ENCODE assay signal across 27 cellular contexts in the genomic region with DNA sequence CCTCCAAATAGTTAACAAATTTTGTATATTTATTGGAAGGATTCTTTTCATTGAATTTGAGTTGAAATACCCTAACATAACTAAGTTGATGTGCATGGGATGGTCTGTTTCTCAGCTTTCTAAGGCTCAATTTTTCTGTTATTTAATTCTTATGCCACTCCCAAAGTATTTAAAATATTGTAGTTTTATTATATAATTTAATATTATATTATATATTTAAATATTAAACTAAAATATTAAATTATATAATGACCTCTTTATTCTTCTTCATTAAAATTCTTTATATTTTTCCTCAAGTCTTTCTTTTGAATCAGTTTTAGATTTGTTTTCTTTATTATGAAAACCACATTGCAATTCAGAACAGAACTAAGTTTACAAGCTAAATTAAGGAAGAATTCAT.
"Had no signal": no experiment of that assay in that cellular context is flagged by ENCODE, and none has a peak within 500 bp of the region (broad histone marks: within the 10 kb centered on the region; RNA-seq: fewer than 3 reads in every experiment).

No MANE protein-coding gene starts in this region.

- H3K36me3 Mint-ChIP-seq: naive thymus-derived CD8-positive, alpha-beta T cell; stimulated activated memory B cell treated with anti-CD40 and anti-IgM and Interleukin-4, amounts not matched to agents 10 μg/mL and 1 μg/mL and 100 μg/mL, for 72 hours; type B pancreatic cell had no signal

- DNase-seq: hippocampal formation; left colon; left lung; lower lobe of right lung; mammary epithelial cell; mesenchymal stem cell; naive thymus-derived CD8-positive, alpha-beta T cell; nucleus accumbens; pancreas; posterior cingulate gyrus; retina; right cardiac atrium; spleen; stimulated activated CD4-positive, alpha-beta T cell treated with anti-CD3 and anti-CD28 coated beads, Interleukin-4, amount 100 ng/mL, for 24 hours; stimulated activated naive CD4-positive, alpha-beta T cell treated with Interleukin-2 at 50 U/mL for 16 hours; stimulated activated naive CD8-positive, alpha-beta T cell treated with anti-CD3 and anti-CD28 coated beads, Interleukin-15, amount 100 ng/mL, for 72 hours; substantia nigra; uterus had no signal

- H3K27me3 Mint-ChIP-seq: naive thymus-derived CD8-positive, alpha-beta T cell; stimulated activated memory B cell treated with anti-CD40 and anti-IgM and Interleukin-4, amounts not matched to agents 10 μg/mL and 1 μg/mL and 100 μg/mL, for 72 hours; stimulated activated naive CD8-positive, alpha-beta T cell treated with anti-CD3 and anti-CD28 coated beads, Interleukin-15, amount 100 ng/mL, for 72 hours; type B pancreatic cell had no signal

- H3K36me3 ChIP-seq: left lung, lower lobe of right lung, pancreas, prostate gland, spleen, tibial nerve, uterus had no signal

- H3K4me1 Mint-ChIP-seq: naive thymus-derived CD8-positive, alpha-beta T cell; nephron; neural crest cell; stimulated activated naive CD8-positive, alpha-beta T cell treated with anti-CD3 and anti-CD28 coated beads, Interleukin-15, amount 100 ng/mL, for 72 hours had no signal

- H3K27ac Mint-ChIP-seq: naive thymus-derived CD8-positive, alpha-beta T cell; nephron; stimulated activated memory B cell treated with anti-CD40 and anti-IgM and Interleukin-4, amounts not matched to agents 10 μg/mL and 1 μg/mL and 100 μg/mL, for 72 hours; stimulated activated naive CD8-positive, alpha-beta T cell treated with anti-CD3 and anti-CD28 coated beads, Interleukin-15, amount 100 ng/mL, for 72 hours; type B pancreatic cell had no signal

- H3K4me1 ChIP-seq: left lung, lower lobe of right lung, pancreas, prostate gland, spleen, tibial nerve, uterus had no signal

- ATAC-seq: left colon; left lung; lower lobe of right lung; naive thymus-derived CD8-positive, alpha-beta T cell; pancreas; right cardiac atrium; sciatic nerve; stimulated activated memory B cell treated with anti-CD40 and anti-IgM and Interleukin-4, amounts not matched to agents 10 μg/mL and 1 μg/mL and 100 μg/mL, for 72 hours; stimulated activated naive CD8-positive, alpha-beta T cell treated with anti-CD3 and anti-CD28 coated beads, Interleukin-15, amount 100 ng/mL, for 72 hours had no signal

- H3K27ac ChIP-seq: left lung, lower lobe of right lung, pancreas, prostate gland, skin epidermis, spleen, tibial nerve, uterus had no signal

- H3K9me3 ChIP-seq: lower lobe of right lung, pancreas, prostate gland, tibial nerve, uterus had no signal

- FAIRE-seq: keratinocyte had no signal

- H3K4me3 ChIP-seq: left lung, lower lobe of right lung, pancreas, prostate gland, skin epidermis, spleen, tibial nerve, uterus had no signal

- H3K9me3 Mint-ChIP-seq: nephron had no signal

- H3K4me3 Mint-ChIP-seq: naive thymus-derived CD8-positive, alpha-beta T cell; nephron; neural crest cell; stimulated activated memory B cell treated with anti-CD40 and anti-IgM and Interleukin-4, amounts not matched to agents 10 μg/mL and 1 μg/mL and 100 μg/mL, for 72 hours; stimulated activated naive CD8-positive, alpha-beta T cell treated with anti-CD3 and anti-CD28 coated beads, Interleukin-15, amount 100 ng/mL, for 72 hours; type B pancreatic cell had no signal
